Comparison of ENCODE assay signal across 1 cellular context in genomic region chr5:154189819-154190651, GRCh38.
TF ChIP-seq lines count a peak whose summit lies in the region.

No MANE protein-coding gene starts in this region.

TF ChIP-seq in GM12878, 131 proteins besides CTCF, POLR2A, EP300 and RAD21 (continued from another document and continues in another):
- TF ChIP-seq SIN3A (IDR thresholded peaks at IDR 0.05; ENCODE audit: low read depth, low read length) (no peak), NFXL1 (IDR thresholded peaks at IDR 0.05; ENCODE audit: borderline replicate concordance) (no peak), ASH2L (IDR thresholded peaks at IDR 0.05; ENCODE audit: borderline replicate concordance, low read depth) (no peak), NRF1 (conservative IDR thresholded peaks at IDR 0.05; ENCODE audit: low read depth, low read length) (no peak), HDAC2 (IDR thresholded peaks at IDR 0.05) (no peak), CBFB (IDR thresholded peaks at IDR 0.05; ENCODE audit: low read depth) (no peak), POLR2AphosphoS2 (IDR thresholded peaks at IDR 0.05; ENCODE audit: low read depth, low read length) (no peak; the same call in 1 of the 2 replicates), JUND (IDR thresholded peaks at IDR 0.05; ENCODE audit: low read depth, low read length) (peak; percentile 91; the same call in 1 of the 2 replicates), MTA3 (IDR thresholded peaks at IDR 0.05; ENCODE audit: borderline replicate concordance, low read length) (no peak), EGR1 (IDR thresholded peaks at IDR 0.05; ENCODE audit: borderline replicate concordance in 1 of 2, low read depth in 2 of 2, low read length in 2 of 2) (no peak), RUNX3 (IDR thresholded peaks at IDR 0.05; ENCODE audit: low read length) (no peak; the same call in 1 of the 2 replicates), TCF3 (IDR thresholded peaks at IDR 0.05; ENCODE audit: borderline replicate concordance, insufficient read depth, low read depth, low read length) (no peak), RAD51 (IDR thresholded peaks at IDR 0.05) (no peak), STAT3 (IDR thresholded peaks at IDR 0.05; ENCODE audit: low read depth, low read length) (no peak), NR2C2 (IDR thresholded peaks at IDR 0.05; ENCODE audit: borderline replicate concordance, control insufficient read depth, insufficient read length, low read depth) (no peak), IKZF2 (IDR thresholded peaks at IDR 0.05) (peak; percentile 46 to 63; a peak in 3 of 4 replicates), KLF5 (IDR thresholded peaks at IDR 0.05; ENCODE audit: partially characterized antibody) (peak; percentile 96), USF2 (IDR thresholded peaks at IDR 0.05; ENCODE audit: borderline replicate concordance, low read depth, low read length) (no peak), CREM (IDR thresholded peaks at IDR 0.05; ENCODE audit: low read depth) (no peak), ZNF687 (IDR thresholded peaks at IDR 0.05) (no peak), ATF3 (IDR thresholded peaks at IDR 0.05; ENCODE audit: borderline replicate concordance, extremely low read depth, low read depth, low read length) (no peak), ZZZ3 (IDR thresholded peaks at IDR 0.05; ENCODE audit: control insufficient read depth, insufficient read length, low read depth) (no peak), NFIC (IDR thresholded peaks at IDR 0.05; ENCODE audit: low read depth, low read length) (no peak), SREBF2 (IDR thresholded peaks at IDR 0.05; ENCODE audit: low read length) (no peak), E2F4 (IDR thresholded peaks at IDR 0.05; ENCODE audit: low read depth, low read length) (no peak), ZSCAN29 (IDR thresholded peaks at IDR 0.05) (0 out of 2 replicates have a peak, but pooled peaks have one; percentile 5), SREBF1 (IDR thresholded peaks at IDR 0.05; ENCODE audit: low read length) (peak; percentile 51; the same call in 1 of the 2 replicates), PAX8 (IDR thresholded peaks at IDR 0.05) (no peak), LARP7 (IDR thresholded peaks at IDR 0.05) (peak; percentile 64; the same call in 1 of the 2 replicates), TAF1 (IDR thresholded peaks at IDR 0.05; ENCODE audit: borderline replicate concordance, low read depth, low read length) (no peak), TARDBP (IDR thresholded peaks at IDR 0.05; ENCODE audit: borderline replicate concordance) (no peak; the same call in 1 of the 2 replicates), ZNF384 (IDR thresholded peaks at IDR 0.05; ENCODE audit: borderline replicate concordance, low read depth, low read length) (no peak), SUPT20H (IDR thresholded peaks at IDR 0.05; ENCODE audit: borderline replicate concordance, control insufficient read depth, low read depth, low read length) (no peak), NR2F1 (conservative IDR thresholded peaks at IDR 0.05) (peak; percentile 83), GATAD2B (conservative IDR thresholded peaks at IDR 0.05; ENCODE audit: low read depth) (peak; percentile 95), NR2C1 (IDR thresholded peaks at IDR 0.05) (no peak), IRF3 (IDR thresholded peaks at IDR 0.05) (no peak), ESRRA (IDR thresholded peaks at IDR 0.05; ENCODE audit: low read length) (no peak), EZH2 (IDR thresholded peaks at IDR 0.05; ENCODE audit: borderline replicate concordance, control insufficient read depth, low read depth, low read length) (no peak)
- TF ChIP-seq, protein P1, sequence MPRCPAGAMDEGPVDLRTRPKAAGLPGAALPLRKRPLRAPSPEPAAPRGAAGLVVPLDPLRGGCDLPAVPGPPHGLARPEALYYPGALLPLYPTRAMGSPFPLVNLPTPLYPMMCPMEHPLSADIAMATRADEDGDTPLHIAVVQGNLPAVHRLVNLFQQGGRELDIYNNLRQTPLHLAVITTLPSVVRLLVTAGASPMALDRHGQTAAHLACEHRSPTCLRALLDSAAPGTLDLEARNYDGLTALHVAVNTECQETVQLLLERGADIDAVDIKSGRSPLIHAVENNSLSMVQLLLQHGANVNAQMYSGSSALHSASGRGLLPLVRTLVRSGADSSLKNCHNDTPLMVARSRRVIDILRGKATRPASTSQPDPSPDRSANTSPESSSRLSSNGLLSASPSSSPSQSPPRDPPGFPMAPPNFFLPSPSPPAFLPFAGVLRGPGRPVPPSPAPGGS (IDR thresholded peaks at IDR 0.05; ENCODE audit: borderline replicate concordance, insufficient read depth, low read depth, low read length, poor library complexity, severe bottlenecking): peak; percentile 20
- TF ChIP-seq, protein P2, sequence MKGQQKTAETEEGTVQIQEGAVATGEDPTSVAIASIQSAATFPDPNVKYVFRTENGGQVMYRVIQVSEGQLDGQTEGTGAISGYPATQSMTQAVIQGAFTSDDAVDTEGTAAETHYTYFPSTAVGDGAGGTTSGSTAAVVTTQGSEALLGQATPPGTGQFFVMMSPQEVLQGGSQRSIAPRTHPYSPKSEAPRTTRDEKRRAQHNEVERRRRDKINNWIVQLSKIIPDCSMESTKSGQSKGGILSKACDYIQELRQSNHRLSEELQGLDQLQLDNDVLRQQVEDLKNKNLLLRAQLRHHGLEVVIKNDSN (IDR thresholded peaks at IDR 0.05; ENCODE audit: borderline replicate concordance, extremely low read length, insufficient read depth, low read depth, low read length): no peak
- TF ChIP-seq, protein P3, sequence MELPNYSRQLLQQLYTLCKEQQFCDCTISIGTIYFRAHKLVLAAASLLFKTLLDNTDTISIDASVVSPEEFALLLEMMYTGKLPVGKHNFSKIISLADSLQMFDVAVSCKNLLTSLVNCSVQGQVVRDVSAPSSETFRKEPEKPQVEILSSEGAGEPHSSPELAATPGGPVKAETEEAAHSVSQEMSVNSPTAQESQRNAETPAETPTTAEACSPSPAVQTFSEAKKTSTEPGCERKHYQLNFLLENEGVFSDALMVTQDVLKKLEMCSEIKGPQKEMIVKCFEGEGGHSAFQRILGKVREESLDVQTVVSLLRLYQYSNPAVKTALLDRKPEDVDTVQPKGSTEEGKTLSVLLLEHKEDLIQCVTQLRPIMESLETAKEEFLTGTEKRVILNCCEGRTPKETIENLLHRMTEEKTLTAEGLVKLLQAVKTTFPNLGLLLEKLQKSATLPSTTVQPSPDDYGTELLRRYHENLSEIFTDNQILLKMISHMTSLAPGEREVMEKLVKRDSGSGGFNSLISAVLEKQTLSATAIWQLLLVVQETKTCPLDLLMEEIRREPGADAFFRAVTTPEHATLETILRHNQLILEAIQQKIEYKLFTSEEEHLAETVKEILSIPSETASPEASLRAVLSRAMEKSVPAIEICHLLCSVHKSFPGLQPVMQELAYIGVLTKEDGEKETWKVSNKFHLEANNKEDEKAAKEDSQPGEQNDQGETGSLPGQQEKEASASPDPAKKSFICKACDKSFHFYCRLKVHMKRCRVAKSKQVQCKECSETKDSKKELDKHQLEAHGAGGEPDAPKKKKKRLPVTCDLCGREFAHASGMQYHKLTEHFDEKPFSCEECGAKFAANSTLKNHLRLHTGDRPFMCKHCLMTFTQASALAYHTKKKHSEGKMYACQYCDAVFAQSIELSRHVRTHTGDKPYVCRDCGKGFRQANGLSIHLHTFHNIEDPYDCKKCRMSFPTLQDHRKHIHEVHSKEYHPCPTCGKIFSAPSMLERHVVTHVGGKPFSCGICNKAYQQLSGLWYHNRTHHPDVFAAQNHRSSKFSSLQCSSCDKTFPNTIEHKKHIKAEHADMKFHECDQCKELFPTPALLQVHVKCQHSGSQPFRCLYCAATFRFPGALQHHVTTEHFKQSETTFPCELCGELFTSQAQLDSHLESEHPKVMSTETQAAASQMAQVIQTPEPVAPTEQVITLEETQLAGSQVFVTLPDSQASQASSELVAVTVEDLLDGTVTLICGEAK (IDR thresholded peaks at IDR 0.05; ENCODE audit: borderline replicate concordance): peak; percentile 31; the same call in 1 of the 2 replicates
- TF ChIP-seq, protein P4, sequence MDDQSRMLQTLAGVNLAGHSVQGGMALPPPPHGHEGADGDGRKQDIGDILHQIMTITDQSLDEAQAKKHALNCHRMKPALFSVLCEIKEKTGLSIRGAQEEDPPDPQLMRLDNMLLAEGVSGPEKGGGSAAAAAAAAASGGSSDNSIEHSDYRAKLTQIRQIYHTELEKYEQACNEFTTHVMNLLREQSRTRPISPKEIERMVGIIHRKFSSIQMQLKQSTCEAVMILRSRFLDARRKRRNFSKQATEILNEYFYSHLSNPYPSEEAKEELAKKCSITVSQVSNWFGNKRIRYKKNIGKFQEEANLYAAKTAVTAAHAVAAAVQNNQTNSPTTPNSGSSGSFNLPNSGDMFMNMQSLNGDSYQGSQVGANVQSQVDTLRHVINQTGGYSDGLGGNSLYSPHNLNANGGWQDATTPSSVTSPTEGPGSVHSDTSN (IDR thresholded peaks at IDR 0.05; ENCODE audit: insufficient replicate concordance, low read depth, low read length): no peak
- TF ChIP-seq, protein P5, sequence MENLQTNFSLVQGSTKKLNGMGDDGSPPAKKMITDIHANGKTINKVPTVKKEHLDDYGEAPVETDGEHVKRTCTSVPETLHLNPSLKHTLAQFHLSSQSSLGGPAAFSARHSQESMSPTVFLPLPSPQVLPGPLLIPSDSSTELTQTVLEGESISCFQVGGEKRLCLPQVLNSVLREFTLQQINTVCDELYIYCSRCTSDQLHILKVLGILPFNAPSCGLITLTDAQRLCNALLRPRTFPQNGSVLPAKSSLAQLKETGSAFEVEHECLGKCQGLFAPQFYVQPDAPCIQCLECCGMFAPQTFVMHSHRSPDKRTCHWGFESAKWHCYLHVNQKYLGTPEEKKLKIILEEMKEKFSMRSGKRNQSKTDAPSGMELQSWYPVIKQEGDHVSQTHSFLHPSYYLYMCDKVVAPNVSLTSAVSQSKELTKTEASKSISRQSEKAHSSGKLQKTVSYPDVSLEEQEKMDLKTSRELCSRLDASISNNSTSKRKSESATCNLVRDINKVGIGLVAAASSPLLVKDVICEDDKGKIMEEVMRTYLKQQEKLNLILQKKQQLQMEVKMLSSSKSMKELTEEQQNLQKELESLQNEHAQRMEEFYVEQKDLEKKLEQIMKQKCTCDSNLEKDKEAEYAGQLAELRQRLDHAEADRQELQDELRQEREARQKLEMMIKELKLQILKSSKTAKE (IDR thresholded peaks at IDR 0.05; ENCODE audit: low read depth, poor library complexity, severe bottlenecking): peak; percentile 48
- TF ChIP-seq, protein P6, sequence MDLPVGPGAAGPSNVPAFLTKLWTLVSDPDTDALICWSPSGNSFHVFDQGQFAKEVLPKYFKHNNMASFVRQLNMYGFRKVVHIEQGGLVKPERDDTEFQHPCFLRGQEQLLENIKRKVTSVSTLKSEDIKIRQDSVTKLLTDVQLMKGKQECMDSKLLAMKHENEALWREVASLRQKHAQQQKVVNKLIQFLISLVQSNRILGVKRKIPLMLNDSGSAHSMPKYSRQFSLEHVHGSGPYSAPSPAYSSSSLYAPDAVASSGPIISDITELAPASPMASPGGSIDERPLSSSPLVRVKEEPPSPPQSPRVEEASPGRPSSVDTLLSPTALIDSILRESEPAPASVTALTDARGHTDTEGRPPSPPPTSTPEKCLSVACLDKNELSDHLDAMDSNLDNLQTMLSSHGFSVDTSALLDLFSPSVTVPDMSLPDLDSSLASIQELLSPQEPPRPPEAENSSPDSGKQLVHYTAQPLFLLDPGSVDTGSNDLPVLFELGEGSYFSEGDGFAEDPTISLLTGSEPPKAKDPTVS (IDR thresholded peaks at IDR 0.05; ENCODE audit: low read depth, low read length): no peak
